8 cellular contexts compared by ENCODE assay signal in genomic region chr11:63999349-64000025, GRCh38. TPM values are rescaled to one million over a fixed set of nuclear protein-coding genes. Genes with fewer than 3 reads are reported as not detected.
DNase-seq lines count a peak whose midpoint lies in the region; ATAC-seq lines count a peak whose summit lies in the region.

No MANE protein-coding gene starts in this region.

- intact Hi-C loops in CD4-positive, alpha-beta memory T cell (cut with micrococcal nuclease): loop anchor here (1.0 to 10.0 kb wide), 3 partner anchors 149 to 305 kb away; partner anchors contain the start of genes CATSPERZ and ESRRA
- intact Hi-C loops in right cardiac atrium (cut with DNase I): loop anchor here (1.0 to 2.0 kb wide), 4 partner anchors 149 to 153 kb away; no protein-coding TSS in a partner anchor

- H3K27ac ChIP-seq in CD4-positive, alpha-beta memory T cell (ENCODE audit: low read depth, low read length): no peak overlapping the region
- H3K27ac ChIP-seq in right cardiac atrium (ENCODE audit: low read length): no peak overlapping the region

- H3K36me3 Mint-ChIP-seq in CD4-positive, alpha-beta memory T cell: peaks cover 9 to 35% of the 10 kb centered on the region in 2 donors

- peaks cover 0 to 5% (median 3%) of the 10 kb centered on the region in 4 donors for H3K4me1 Mint-ChIP-seq in CD4-positive, alpha-beta memory T cell

- CTCF ChIA-PET in CD4-positive, alpha-beta memory T cell (lab: Charles Lee; ENCODE audit: partially characterized antibody): interaction anchor here (0.9 to 4.6 kb wide), 12 partner anchors 9 to 318 kb away, joined by 3 to 114 read pairs (median 4); partner anchors contain the start of genes MARK2, OTUB1, PRDX5 and TRMT112

- H3K9me3 ChIP-seq in CD4-positive, alpha-beta memory T cell (ENCODE audit: control insufficient read depth in 1 of 2, low read length in 2 of 2): no peaks in the 10 kb centered on the region
- H3K9me3 ChIP-seq in right cardiac atrium (ENCODE audit: control insufficient read depth, low read length): no peaks in the 10 kb centered on the region

- peaks cover 8% of the 10 kb centered on the region for H3K4me1 ChIP-seq in CD4-positive, alpha-beta memory T cell (ENCODE audit: insufficient read depth, low read length)
- H3K4me1 ChIP-seq in right cardiac atrium (ENCODE audit: control insufficient read depth, insufficient read depth, low read length): peaks cover 4% of the 10 kb centered on the region

- H3K27me3 Mint-ChIP-seq in CD4-positive, alpha-beta memory T cell: no peaks in the 10 kb centered on the region

- peak; percentile 54 to 74 (median 60) for DNase-seq in CD4-positive, alpha-beta memory T cell
- DNase-seq in NCI-H69 (lab: John Stamatoyannopoulos, UW) (peak; percentile 98), right cardiac atrium (peak; percentile 72 to 86 (median 83)), GOT3 (lab: John Stamatoyannopoulos, UW) (no peak), glomerular visceral epithelial cell (ENCODE audit: extremely low spot score) (no peak)
- DNase-seq in activated naive CD4-positive, alpha-beta T cell treated with Interleukin-2 at 50 U/mL for 16 hours: peak; percentile 74
- DNase-seq in stimulated activated CD4-positive, alpha-beta T cell treated with anti-CD3 and anti-CD28 coated beads, Interleukin-1b, Interleukin-23, amount 100 ng/mL, for 24 hours (ENCODE audit: low read depth in 4 of 4, low spot score in 1 of 4): peak; percentile 41 to 59 (median 46)

- H3K9me3 Mint-ChIP-seq in CD4-positive, alpha-beta memory T cell: peaks cover 0 to 5% (median 0%) of the 10 kb centered on the region in 8 donors

- H3K27me3 ChIP-seq in CD4-positive, alpha-beta memory T cell (ENCODE audit: insufficient read depth, low read length): no peaks in the 10 kb centered on the region
- H3K27me3 ChIP-seq in right cardiac atrium (ENCODE audit: control insufficient read depth, insufficient read depth): no peaks in the 10 kb centered on the region

- POLR2A ChIA-PET in CD4-positive, alpha-beta memory T cell (lab: Charles Lee; ENCODE audit: partially characterized antibody): interaction anchor here (1.0 to 2.4 kb wide), 10 partner anchors 9 to 246 kb away, joined by 3 to 10 read pairs (median 6); partner anchors contain the start of genes COX8A, OTUB1 and STIP1

- peaks cover 18% of the 10 kb centered on the region for H3K36me3 ChIP-seq in CD4-positive, alpha-beta memory T cell (ENCODE audit: insufficient read depth, low read length)

- peak; percentile 37 to 60 for ATAC-seq in right cardiac atrium
- no peak for ATAC-seq in GM19351 (IDR thresholded peaks at IDR 0.05; ENCODE audit: unreplicated experiment)

- no peak overlapping the region for H3K27ac Mint-ChIP-seq in CD4-positive, alpha-beta memory T cell

- H3K4me3 Mint-ChIP-seq in CD4-positive, alpha-beta memory T cell: peak overlapping the region in 6 of 8 donors; percentile 21 to 76 (median 41)

- WGBS in right cardiac atrium: 7% methylated on average over 59 of the region's 59 CpGs

- peak overlapping the region in 1 of 2 donors; percentile 28 for H3K4me3 ChIP-seq in CD4-positive, alpha-beta memory T cell (ENCODE audit: low read length in 2 of 2)
- H3K4me3 ChIP-seq in right cardiac atrium (ENCODE audit: low read length): no peak overlapping the region

RNA-seq across cellular contexts. Expression of gene OTUB1, which starts 13.2 kb away (rescaled TPM):
- 10 to 100 TPM; 72.9 to 73.0 TPM for total RNA-seq in CD4-positive, alpha-beta memory T cell
- polyA plus RNA-seq in CD4-positive, alpha-beta memory T cell: 100 to 1,000 TPM; 132 to 171 TPM
- 10 to 100 TPM; 44.9 to 55.8 (median 51.2) TPM for total RNA-seq in right cardiac atrium
- polyA plus RNA-seq in right cardiac atrium: 62.4 TPM

RNA-seq across cellular contexts. Expression of gene COX8A, which starts 25.1 kb away (rescaled TPM):
- 100 to 1,000 TPM; 113 to 130 TPM for total RNA-seq in CD4-positive, alpha-beta memory T cell
- 100 to 1,000 TPM; 382 to 433 TPM for polyA plus RNA-seq in CD4-positive, alpha-beta memory T cell
- 100 to 1,000 TPM; 726 to 908 (median 798) TPM for total RNA-seq in right cardiac atrium
- 2,526 TPM for polyA plus RNA-seq in right cardiac atrium

RNA-seq across cellular contexts. Expression of gene FLRT1, which starts 36.2 kb away (rescaled TPM):
- not detected for total RNA-seq in CD4-positive, alpha-beta memory T cell
- polyA plus RNA-seq in CD4-positive, alpha-beta memory T cell: not detected
- 1 to 10 TPM in 3 of 4 donors, under 1 TPM in 1; 0.92 to 2.0 (median 1.6) TPM for total RNA-seq in right cardiac atrium
- 1.5 TPM for polyA plus RNA-seq in right cardiac atrium

Comparison
In these comparisons a context has a peak if more than half of its experiments do, and no peak if none do; other contexts are left out.
1. DNase-seq: peak in CD4-positive, alpha-beta memory T cell (5 of 5), NCI-H69 (single experiment), activated naive CD4-positive, alpha-beta T cell treated with Interleukin-2 at 50 U/mL for 16 hours (single experiment), right cardiac atrium (3 of 3) and stimulated activated CD4-positive, alpha-beta T cell treated with anti-CD3 and anti-CD28 coated beads, Interleukin-1b, Interleukin-23, amount 100 ng/mL, for 24 hours (4 of 4); none in GOT3 (single experiment) and glomerular visceral epithelial cell (single experiment).
2. RNA of gene COX8A, which starts 25.1 kb away (total RNA-seq): 726 to 908 TPM in right cardiac atrium; 113 to 130 TPM in CD4-positive, alpha-beta memory T cell; every median in the first group is over 4 times any median in the second.